15 cellular contexts compared by ENCODE assay signal in genomic region chr14:103311171-103311997, GRCh38.
"Had no signal": no experiment of that assay in that cellular context is flagged by ENCODE, and none has a peak within 500 bp of the region (broad histone marks: within the 10 kb centered on the region; RNA-seq: fewer than 3 reads in every experiment).

No MANE protein-coding gene starts in this region.

- H3K36me3 Mint-ChIP-seq: type B pancreatic cell had no signal

- H3K27me3 Mint-ChIP-seq: type B pancreatic cell had no signal

- ATAC-seq: left lobe of liver, pancreas had no signal

- DNase-seq: activated CD4-positive, alpha-beta T cell treated with anti-CD3 and anti-CD28 coated beads, Interleukin-2, amount 50 U/mL, for 4 hours; activated CD4-positive, CD25-positive, alpha-beta regulatory T cell treated with anti-CD3 and anti-CD28 coated beads, Interleukin-2, amount 50 U/mL, for 72 hours; activated naive CD4-positive, alpha-beta T cell; activated T-cell treated with anti-CD3 and anti-CD28 coated beads, Interleukin-2, amount 50 U/mL, for 48 hours; mesendoderm; stimulated activated CD4-positive, alpha-beta T cell treated with anti-CD3 and anti-CD28 coated beads, Interleukin-1b, Interleukin-23, amount 100 ng/mL, for 48 hours; stimulated activated naive CD4-positive, alpha-beta T cell had no signal

- H3K27ac ChIP-seq: esophagus muscularis mucosa, pancreas, right atrium auricular region, SJSA1 had no signal

- H3K9me3 Mint-ChIP-seq: central memory CD8-positive, alpha-beta T cell; neural crest cell; type B pancreatic cell had no signal

- H3K4me3 Mint-ChIP-seq: central memory CD8-positive, alpha-beta T cell; neural crest cell; type B pancreatic cell had no signal

- H3K4me3 ChIP-seq: esophagus muscularis mucosa, pancreas, right atrium auricular region, SJSA1 had no signal

- H3K27ac Mint-ChIP-seq: type B pancreatic cell had no signal

- H3K4me1 Mint-ChIP-seq: central memory CD8-positive, alpha-beta T cell had no signal
